ENCODE assay signal across 21 cellular contexts in genomic region chr19:18782559-18783225, GRCh38. TPM values are rescaled to one million over a fixed set of nuclear protein-coding genes. Genes with fewer than 3 reads are reported as not detected.
"Had no signal": no experiment of that assay in that cellular context is flagged by ENCODE, and none has a peak within 500 bp of the region (broad histone marks: within the 10 kb centered on the region; RNA-seq: fewer than 3 reads in every experiment).

No MANE protein-coding gene starts in this region.

- ATAC-seq: left lobe of liver; natural killer cell; sciatic nerve; stimulated activated memory B cell treated with anti-CD40 and anti-IgM and Interleukin-4, amounts not matched to agents 10 μg/mL and 1 μg/mL and 100 μg/mL, for 72 hours had no signal

- H3K4me3 ChIP-seq: coronary artery, dorsolateral prefrontal cortex, hepatocyte, mucosa of descending colon, ovary, spleen, tibial artery had no signal

- H3K27ac ChIP-seq: coronary artery, dorsolateral prefrontal cortex, hepatocyte, ovary, spleen, tibial artery had no signal

- DNase-seq: dorsolateral prefrontal cortex; effector CD8-positive, alpha-beta T cell; foreskin melanocyte; head of caudate nucleus; mammary epithelial cell; mucosa of descending colon; natural killer cell; nucleus accumbens; ovary; spleen; stimulated activated CD4-positive, alpha-beta T cell treated with anti-CD3 and anti-CD28 coated beads, Interleukin-15, amount 100 ng/mL, for 24 hours; stimulated activated CD4-positive, alpha-beta T cell treated with anti-CD3 and anti-CD28 coated beads, Interleukin-1b, Interleukin-23, amount 100 ng/mL, for 48 hours; stimulated activated CD4-positive, alpha-beta T cell treated with anti-CD3 and anti-CD28 coated beads, Interleukin-4, amount 100 ng/mL, for 24 hours; tibial artery had no signal

- H3K9me3 ChIP-seq: mucosa of descending colon, ovary, spleen, tibial artery had no signal

RNA-seq across cellular contexts. Expression of gene COMP, which starts 8.4 kb away (rescaled TPM):
- total RNA-seq: kidney epithelial cell, left lobe of liver, natural killer cell, neural crest cell, spleen had no signal
- polyA plus RNA-seq: mammary epithelial cell had no signal
